1 cellular context compared by ENCODE assay signal in genomic region chr10:80046629-80047441, GRCh38.
TF ChIP-seq lines count a peak whose summit lies in the region.

No MANE protein-coding gene starts in this region.

TF ChIP-seq in SK-N-SH treated with all-trans-retinoic acid at 6 μM for 48 hours, 23 proteins besides CTCF, POLR2A, EP300 and RAD21 (continued from another document):
- TF ChIP-seq TSHZ2 (CRISPR knock-in tag; IDR thresholded peaks at IDR 0.05), result no peak
